ENCODE assay signal across 8 cellular contexts in the genomic region with DNA sequence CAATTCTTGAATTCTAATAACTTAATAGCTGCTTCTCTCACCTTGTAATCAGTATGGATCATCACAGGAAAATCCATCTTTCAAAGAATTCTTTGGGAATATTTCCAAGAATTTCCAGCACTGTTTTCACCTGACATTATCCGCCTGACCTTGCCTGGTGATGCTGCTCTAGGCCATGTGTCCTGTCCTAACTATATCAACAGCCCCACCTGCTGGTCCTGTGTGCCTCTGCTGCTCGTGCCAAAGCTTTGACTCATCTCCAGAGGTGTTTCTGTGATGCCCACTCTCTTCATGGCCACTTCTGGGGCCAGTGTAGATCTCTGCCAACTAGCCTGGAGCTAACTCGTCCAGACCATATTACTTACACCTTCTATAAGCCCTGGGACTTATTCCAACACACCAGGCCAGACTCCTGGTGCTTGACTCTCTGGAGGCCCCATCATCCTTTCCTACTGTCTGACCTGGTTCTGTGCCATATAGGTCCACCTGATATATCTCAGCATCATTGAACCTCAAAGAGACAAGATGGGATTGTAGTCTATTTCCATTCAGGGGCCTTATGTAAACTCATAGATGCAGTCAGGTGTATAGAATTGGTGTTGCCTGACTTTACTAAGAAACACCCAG.
DNase-seq lines count a peak whose midpoint lies in the region; ATAC-seq lines count a peak whose summit lies in the region.

No MANE protein-coding gene starts in this region.

- WGBS in mesendoderm (ENCODE audit: extremely low coverage, insufficient coverage, low lambda C conversion rate) = no CpG with 5 or more reads among the region's 3 CpGs

- no peak overlapping the region for H3K4ac ChIP-seq in mesendoderm (ENCODE audit: low read depth, low read length)

- H2AK5ac ChIP-seq in mesendoderm (ENCODE audit: low read length) = no peak overlapping the region

- no peak overlapping the region for H4K8ac ChIP-seq in mesendoderm (ENCODE audit: low read depth, low read length)

- no peaks in the 10 kb centered on the region for H3K79me1 ChIP-seq in mesendoderm (ENCODE audit: low read length)

- H3K27me3 ChIP-seq in mesendoderm (ENCODE audit: insufficient read depth, low read length, poor library complexity) = no peaks in the 10 kb centered on the region

- peak; percentile 47 for DNase-seq in NK-92 treated with Interleukin-12 subunit alpha and Interleukin-12 subunit beta, amount 100 ng/mL, for 24 hours (lab: John Stamatoyannopoulos, UW)
- DNase-seq in NK-92 (lab: John Stamatoyannopoulos, UW; ENCODE audit: unreplicated experiment) (no peak), NCI-H526 (lab: John Stamatoyannopoulos, UW) (peak; percentile 17 to 68), ecto neural progenitor cell (ENCODE audit: low spot score) (peak; percentile 69), mesendoderm (peak; percentile 91)
- peak; percentile 71 to 80 for DNase-seq in activated CD4-positive, alpha-beta T cell treated with anti-CD3 and anti-CD28 coated beads, Interleukin-2, amount 50 U/mL, for 48 hours
- peak; percentile 34 to 59 for DNase-seq in stimulated activated CD8-positive, alpha-beta memory T cell treated with anti-CD3 and anti-CD28 coated beads, Interleukin-7, amount 100 ng/mL, for 48 hours (ENCODE audit: extremely low read depth in 1 of 2, low read depth in 1 of 2)

- H3K79me2 ChIP-seq in mesendoderm (ENCODE audit: control insufficient read depth, insufficient read depth, low read length) = no peaks in the 10 kb centered on the region

- no peak overlapping the region for H2BK15ac ChIP-seq in mesendoderm (replicated peaks; ENCODE audit: low read depth)

- H3K27ac ChIP-seq in mesendoderm (ENCODE audit: low read depth, low read length) = no peak overlapping the region

- H2BK120ac ChIP-seq in mesendoderm (ENCODE audit: low read depth, low read length) = no peak overlapping the region

- H3K23ac ChIP-seq in mesendoderm (ENCODE audit: low read length) = no peak overlapping the region

- H3K4me2 ChIP-seq in mesendoderm (ENCODE audit: low read length) = no peak overlapping the region

- ATAC-seq in HG02981 (IDR thresholded peaks at IDR 0.05; ENCODE audit: unreplicated experiment) = peak; percentile 65

- no peak overlapping the region for H2BK5ac ChIP-seq in mesendoderm (ENCODE audit: low read length)

- H3K9ac ChIP-seq in mesendoderm (ENCODE audit: low read length) = no peak overlapping the region

- H3K4me1 ChIP-seq in mesendoderm (ENCODE audit: control insufficient read depth, low read depth, low read length) = no peaks in the 10 kb centered on the region

- H3K4me3 ChIP-seq in mesendoderm (ENCODE audit: low read length) = no peak overlapping the region

- no peak overlapping the region for H3K18ac ChIP-seq in mesendoderm (ENCODE audit: low read length)

- H3K56ac ChIP-seq in mesendoderm (ENCODE audit: low read length) = no peak overlapping the region

- H3K36me3 ChIP-seq in mesendoderm (ENCODE audit: control insufficient read depth, insufficient read depth, low read length) = no peaks in the 10 kb centered on the region

- H4K5ac ChIP-seq in mesendoderm (ENCODE audit: low read length) = no peak overlapping the region
